Comparison of ENCODE assay signal across 1 cellular context in the genomic region with DNA sequence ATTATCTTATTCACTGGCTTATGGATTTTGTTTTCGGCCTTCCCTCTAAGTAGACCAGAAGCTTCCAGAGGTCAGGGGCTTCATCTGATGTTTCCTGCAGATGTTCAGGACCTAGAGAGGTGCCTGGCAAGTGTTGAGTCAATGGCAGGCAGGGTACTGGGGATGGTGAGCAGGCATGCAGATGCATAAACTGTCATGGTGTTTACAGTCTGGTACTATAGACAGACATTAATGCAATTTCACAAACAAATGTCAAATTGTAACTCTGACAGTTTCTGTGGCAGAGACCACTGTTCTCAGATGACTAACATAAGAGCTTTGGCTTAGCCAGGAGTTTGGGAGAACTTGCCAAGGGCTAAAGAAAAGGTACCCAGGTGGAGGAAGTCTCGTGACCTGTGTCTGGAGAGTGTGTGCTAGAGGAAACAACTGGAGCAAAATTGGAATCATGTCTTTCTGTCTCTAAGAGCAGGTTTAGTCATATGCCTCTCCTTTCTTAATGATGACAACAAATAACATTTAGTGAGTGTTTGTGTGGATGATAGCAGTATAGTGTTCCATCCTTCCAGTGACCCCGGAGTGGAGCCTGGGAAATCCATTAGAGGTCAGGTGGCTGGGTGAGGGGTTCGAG.
TF ChIP-seq lines count a peak whose summit lies in the region.

No MANE protein-coding gene starts in this region.

TF ChIP-seq in A549, 52 proteins besides CTCF, POLR2A, EP300 and RAD21 (continued from another document):
- TF ChIP-seq, protein P1, sequence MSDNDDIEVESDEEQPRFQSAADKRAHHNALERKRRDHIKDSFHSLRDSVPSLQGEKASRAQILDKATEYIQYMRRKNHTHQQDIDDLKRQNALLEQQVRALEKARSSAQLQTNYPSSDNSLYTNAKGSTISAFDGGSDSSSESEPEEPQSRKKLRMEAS (IDR thresholded peaks at IDR 0.05) = no peak
- TF ChIP-seq FOSL2 (IDR thresholded peaks at IDR 0.05) (no peak), FOSL2 (CRISPR knock-in tag; IDR thresholded peaks at IDR 0.05) (no peak), JUNB (IDR thresholded peaks at IDR 0.05) (no peak), ZNF302 (CRISPR knock-in tag; IDR thresholded peaks at IDR 0.05) (no peak), JUN (IDR thresholded peaks at IDR 0.05) (no peak), ZFP36 (IDR thresholded peaks at IDR 0.05; ENCODE audit: borderline replicate concordance, partially characterized antibody) (no peak), PHF8 (IDR thresholded peaks at IDR 0.05; ENCODE audit: borderline replicate concordance, low read depth) (no peak)
